ENCODE assay signal across 1 cellular context in genomic region chr11:93614111-93614784, GRCh38.
TF ChIP-seq lines count a peak whose summit lies in the region.

No MANE protein-coding gene starts in this region.

TF ChIP-seq in K562, 482 proteins besides CTCF, POLR2A, EP300 and RAD21 (continued from another document):
- peak; percentile 72 for TF ChIP-seq PRDM10 (IDR thresholded peaks at IDR 0.05; ENCODE audit: partially characterized antibody)
- TF ChIP-seq ADNP (tag; IDR thresholded peaks at IDR 0.05) = no peak
- TF ChIP-seq, protein P1, sequence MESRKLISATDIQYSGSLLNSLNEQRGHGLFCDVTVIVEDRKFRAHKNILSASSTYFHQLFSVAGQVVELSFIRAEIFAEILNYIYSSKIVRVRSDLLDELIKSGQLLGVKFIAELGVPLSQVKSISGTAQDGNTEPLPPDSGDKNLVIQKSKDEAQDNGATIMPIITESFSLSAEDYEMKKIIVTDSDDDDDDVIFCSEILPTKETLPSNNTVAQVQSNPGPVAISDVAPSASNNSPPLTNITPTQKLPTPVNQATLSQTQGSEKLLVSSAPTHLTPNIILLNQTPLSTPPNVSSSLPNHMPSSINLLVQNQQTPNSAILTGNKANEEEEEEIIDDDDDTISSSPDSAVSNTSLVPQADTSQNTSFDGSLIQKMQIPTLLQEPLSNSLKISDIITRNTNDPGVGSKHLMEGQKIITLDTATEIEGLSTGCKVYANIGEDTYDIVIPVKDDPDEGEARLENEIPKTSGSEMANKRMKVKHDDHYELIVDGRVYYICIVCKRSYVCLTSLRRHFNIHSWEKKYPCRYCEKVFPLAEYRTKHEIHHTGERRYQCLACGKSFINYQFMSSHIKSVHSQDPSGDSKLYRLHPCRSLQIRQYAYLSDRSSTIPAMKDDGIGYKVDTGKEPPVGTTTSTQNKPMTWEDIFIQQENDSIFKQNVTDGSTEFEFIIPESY (CRISPR knock-in tag; IDR thresholded peaks at IDR 0.05) = peak; percentile 32; the same call in 1 of the 2 replicates
- no peak for TF ChIP-seq CBX8 (IDR thresholded peaks at IDR 0.05; ENCODE audit: borderline replicate concordance, extremely low read depth, low read depth, low read length, poor library complexity, severe bottlenecking)
- TF ChIP-seq DDX20 (tag; IDR thresholded peaks at IDR 0.05; ENCODE audit: low read depth) = no peak
- no peak for TF ChIP-seq SNRNP70 (optimal IDR thresholded peaks at IDR 0.05; ENCODE audit: low read depth, low read length)
- no peak for TF ChIP-seq ELK3 (CRISPR knock-in tag; IDR thresholded peaks at IDR 0.05)
- TF ChIP-seq XRCC3 (IDR thresholded peaks at IDR 0.05) = no peak
- no peak for TF ChIP-seq ZNF408 (CRISPR knock-in tag; IDR thresholded peaks at IDR 0.05; ENCODE audit: low read depth)
- TF ChIP-seq TFAP4 (CRISPR knock-in tag; IDR thresholded peaks at IDR 0.05; ENCODE audit: borderline replicate concordance) = peak; percentile 71
- peak in 1 of 2 experiments; percentile 47; a peak in 1 of 4 replicates for TF ChIP-seq TEAD1 (CRISPR knock-in tag; IDR thresholded peaks at IDR 0.05)
- TF ChIP-seq DACH1 (IDR thresholded peaks at IDR 0.05; ENCODE audit: partially characterized antibody) = peak; percentile 61
- TF ChIP-seq HMGXB4 (CRISPR knock-in tag; IDR thresholded peaks at IDR 0.05) = 0 out of 2 replicates have a peak, but pooled peaks have one; percentile 47
